Comparison of ENCODE assay signal across 11 cellular contexts in genomic region chr13:30880756-30881155, GRCh38. TPM values are rescaled to one million over a fixed set of nuclear protein-coding genes. Genes with fewer than 3 reads are reported as not detected.
DNase-seq lines count a peak whose midpoint lies in the region; ATAC-seq, FAIRE-seq and TF ChIP-seq lines count a peak whose summit lies in the region.
"Had no signal": no experiment of that assay in that cellular context is flagged by ENCODE, and none has a peak within 500 bp of the region (broad histone marks: within the 10 kb centered on the region; RNA-seq: fewer than 3 reads in every experiment).

No MANE protein-coding gene starts in this region.

- intact Hi-C loops in kidney (cut with DNase I), result no loop called here

- H3K4me3 ChIP-seq in kidney (ENCODE audit: low read length in 2 of 2), result no peak overlapping the region
- no peak overlapping the region for H3K4me3 ChIP-seq in stomach smooth muscle (ENCODE audit: low read length in 2 of 2)

- H3K9me3 Mint-ChIP-seq in chondrocyte (ENCODE audit: low read depth), result peaks cover 3% of the 10 kb centered on the region

- H3K27me3 ChIP-seq in stomach smooth muscle (ENCODE audit: control insufficient read depth in 1 of 2, insufficient read depth in 2 of 2, low read length in 2 of 2), result no peaks in the 10 kb centered on the region

- H3K9ac ChIP-seq in kidney (ENCODE audit: low read length in 2 of 2) (no peak overlapping the region), stomach smooth muscle (ENCODE audit: low read length in 2 of 2) (no peak overlapping the region)

- H3K4me1 ChIP-seq in kidney (ENCODE audit: control insufficient read depth in 1 of 2, insufficient read depth in 1 of 2, low read depth in 1 of 2, low read length in 2 of 2) (peaks cover 8 to 12% of the 10 kb centered on the region in 2 donors), stomach smooth muscle (ENCODE audit: control insufficient read depth, insufficient read depth, low read length) (peaks cover 22% of the 10 kb centered on the region)

- FAIRE-seq in kidney (lab: Jason Lieb, UNC), result peak; percentile 37
- FAIRE-seq in GM12892 (lab: Jason Lieb, UNC), result no peak

- H3K4me3 Mint-ChIP-seq in chondrocyte (ENCODE audit: unreplicated experiment), result no peak overlapping the region
- H3K4me3 Mint-ChIP-seq: activated naive CD8-positive, alpha-beta T cell treated with anti-CD3 and anti-CD28 coated beads, Interleukin-2, amount 50 U/mL, for 24 hours had no signal

- DNase-seq in HCEC 1CT (peak; percentile 94), chondrocyte (ENCODE audit: low spot score) (no peak), kidney (no peak), nucleus accumbens (lab: John Stamatoyannopoulos, UW) (no peak), GM12892 (ENCODE audit: insufficient read length) (no peak)
- DNase-seq: activated CD4-positive, CD25-positive, alpha-beta regulatory T cell treated with anti-CD3 and anti-CD28 coated beads, Interleukin-2, amount 50 U/mL, for 72 hours; activated naive CD8-positive, alpha-beta T cell treated with anti-CD3 and anti-CD28 coated beads, Interleukin-2, amount 50 U/mL, for 24 hours had no signal

- peak overlapping the region; percentile 94 for H3K27ac Mint-ChIP-seq in chondrocyte (ENCODE audit: unreplicated experiment)
- H3K27ac Mint-ChIP-seq: activated naive CD8-positive, alpha-beta T cell treated with anti-CD3 and anti-CD28 coated beads, Interleukin-2, amount 50 U/mL, for 24 hours had no signal

- H3K9me3 ChIP-seq in kidney (ENCODE audit: control insufficient read depth in 1 of 2, low read length in 2 of 2) (no peaks in the 10 kb centered on the region), stomach smooth muscle (ENCODE audit: control insufficient read depth in 2 of 2, low read length in 2 of 2) (no peaks in the 10 kb centered on the region)

- H3K4me1 Mint-ChIP-seq in chondrocyte (ENCODE audit: low read depth), result peaks cover 58% of the 10 kb centered on the region

- TF ChIP-seq POLR2A in GM12892 (IDR thresholded peaks at IDR 0.05; ENCODE audit: low read depth, low read length), result no peak

- peak overlapping the region; percentile 58 to 66 for H3K27ac ChIP-seq in kidney (ENCODE audit: low read depth in 2 of 2, low read length in 2 of 2)
- H3K27ac ChIP-seq in stomach smooth muscle (ENCODE audit: low read length), result peak overlapping the region; percentile 58

- no peaks in the 10 kb centered on the region for H3K36me3 Mint-ChIP-seq in chondrocyte (ENCODE audit: low read depth)

- H3K36me3 ChIP-seq in kidney (ENCODE audit: control insufficient read depth in 1 of 2, insufficient read depth in 2 of 2, low read length in 2 of 2) (no peaks in the 10 kb centered on the region), stomach smooth muscle (ENCODE audit: control insufficient read depth in 2 of 2, insufficient read depth in 2 of 2, low read length in 2 of 2) (no peaks in the 10 kb centered on the region)

- peak; percentile 19 for TF ChIP-seq CTCF in chondrocyte (IDR thresholded peaks at IDR 0.05)
- TF ChIP-seq CTCF in kidney (IDR thresholded peaks at IDR 0.05; ENCODE audit: borderline replicate concordance, extremely low read depth, insufficient read depth), result no peak

- H3K27me3 Mint-ChIP-seq in chondrocyte (ENCODE audit: low read depth), result no peaks in the 10 kb centered on the region

- ATAC-seq in HG02588 (IDR thresholded peaks at IDR 0.05; ENCODE audit: unreplicated experiment) (no peak), HG03354 (IDR thresholded peaks at IDR 0.05; ENCODE audit: poor library complexity, severe bottlenecking, unreplicated experiment) (no peak)
- ATAC-seq: activated naive CD8-positive, alpha-beta T cell treated with anti-CD3 and anti-CD28 coated beads, Interleukin-2, amount 50 U/mL, for 24 hours had no signal

RNA-seq across cellular contexts. Expression of gene MEDAG, which starts 25.3 kb away (rescaled TPM):
- 2.8 to 21.0 TPM (median 19.0 TPM) in 3 replicates for total RNA-seq in chondrocyte
- 12.1 TPM for total RNA-seq in kidney
- 1.0 TPM for polyA plus RNA-seq in kidney (ENCODE audit: insufficient read depth, low read depth, low replicate concordance)
- not detected for polyA plus RNA-seq in GM12892 (2012; ENCODE audit: missing spikeins)

RNA-seq across cellular contexts. Expression of gene TEX26, which starts 51.7 kb away (rescaled TPM):
- total RNA-seq in chondrocyte (not detected in 3 replicates), kidney (not detected)
- polyA plus RNA-seq in kidney (ENCODE audit: insufficient read depth, low read depth, low replicate concordance), result not detected
- polyA plus RNA-seq in GM12892 (2012; ENCODE audit: missing spikeins), result not detected
- polyA plus RNA-seq: urinary bladder had no signal
